8 cellular contexts compared by ENCODE assay signal in the genomic region with DNA sequence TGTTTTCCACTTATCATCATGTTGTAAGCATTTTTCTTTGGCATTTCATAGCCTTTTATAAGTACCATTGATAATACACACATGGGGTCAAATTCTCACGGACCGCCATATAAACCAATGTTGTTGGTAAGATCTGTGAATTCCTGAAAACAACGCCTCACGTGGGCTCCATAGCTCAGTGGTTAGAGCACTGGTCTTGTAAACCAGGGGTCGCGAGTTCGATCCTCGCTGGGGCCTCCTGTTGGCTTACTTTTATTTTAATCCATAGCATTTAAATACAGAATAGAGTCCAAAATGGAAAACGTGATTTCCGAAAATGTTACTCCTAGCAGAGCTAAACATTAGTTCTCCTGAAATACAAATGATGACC.
DNase-seq lines count a peak whose midpoint lies in the region; ATAC-seq, FAIRE-seq and TF ChIP-seq lines count a peak whose summit lies in the region.

No MANE protein-coding gene starts in this region.

- intact Hi-C loops in head of caudate nucleus (cut with DNase I), result loop anchor here (2.0 to 10.0 kb wide), 2 partner anchors 170 to 250 kb away; partner anchors contain the start of genes AIDA and BROX
- intact Hi-C loops in posterior cingulate gyrus (cut with DNase I), result loop anchor here (1.0 to 5.0 kb wide), 3 partner anchors 169 to 723 kb away; partner anchors contain the start of gene DUSP10
- intact Hi-C loops in upper lobe of right lung (cut with DNase I), result loop anchor here (5.0 kb wide), 1 partner anchor 167 kb away; no protein-coding TSS in a partner anchor

- peaks cover 23% of the 10 kb centered on the region for H3K4me1 Mint-ChIP-seq in activated naive CD4-positive, alpha-beta T cell treated with anti-CD3 and anti-CD28 coated beads, Interleukin-2, amount 50 U/mL, for 24 hours

- no peak for TF ChIP-seq CTCF in BE2C (IDR thresholded peaks at IDR 0.05; ENCODE audit: low read depth, low read length)
- TF ChIP-seq CTCF in upper lobe of right lung (IDR thresholded peaks at IDR 0.05), result no peak

- no peaks in the 10 kb centered on the region for H3K27me3 Mint-ChIP-seq in activated naive CD4-positive, alpha-beta T cell treated with anti-CD3 and anti-CD28 coated beads, Interleukin-2, amount 50 U/mL, for 24 hours

- peak overlapping the region; percentile 96 for H3K27ac Mint-ChIP-seq in activated naive CD4-positive, alpha-beta T cell treated with anti-CD3 and anti-CD28 coated beads, Interleukin-2, amount 50 U/mL, for 24 hours

- no peaks in the 10 kb centered on the region for H3K36me3 Mint-ChIP-seq in activated naive CD4-positive, alpha-beta T cell treated with anti-CD3 and anti-CD28 coated beads, Interleukin-2, amount 50 U/mL, for 24 hours

- peak overlapping the region; percentile 87 for H3K4me3 Mint-ChIP-seq in activated naive CD4-positive, alpha-beta T cell treated with anti-CD3 and anti-CD28 coated beads, Interleukin-2, amount 50 U/mL, for 24 hours

- H3K36me3 ChIP-seq in BE2C (no peaks in the 10 kb centered on the region), upper lobe of right lung (no peaks in the 10 kb centered on the region)

- no peaks in the 10 kb centered on the region for H3K9me3 Mint-ChIP-seq in activated naive CD4-positive, alpha-beta T cell treated with anti-CD3 and anti-CD28 coated beads, Interleukin-2, amount 50 U/mL, for 24 hours

- peak overlapping the region; percentile 90 for H3K27ac ChIP-seq in upper lobe of right lung

- H3K4me1 ChIP-seq in BE2C, result no peaks in the 10 kb centered on the region
- H3K4me1 ChIP-seq in upper lobe of right lung, result no peaks in the 10 kb centered on the region

- ATAC-seq in GM19455 (IDR thresholded peaks at IDR 0.05; ENCODE audit: unreplicated experiment), result peak; percentile 27
- ATAC-seq in upper lobe of right lung, result peak; percentile 16

- in situ Hi-C loops in SK-MEL-5 (cut with HindIII; ENCODE audit: low pct_unique_long_range_greater_than_20kb, low sequenced_read_pairs), result no loop called here

- H3K4me3 ChIP-seq in BE2C (ENCODE audit: low read depth, low read length), result peak overlapping the region; percentile 68
- H3K4me3 ChIP-seq in upper lobe of right lung, result peak overlapping the region; percentile 56

- H3K9me3 ChIP-seq in BE2C (no peaks in the 10 kb centered on the region), upper lobe of right lung (no peaks in the 10 kb centered on the region)

- DNase-seq in BE2C (peak; percentile 78), HTR-8/SVneo (ENCODE audit: insufficient read length, low spot score) (peak; percentile 29), SK-MEL-5 (ENCODE audit: low read depth, low spot score) (peak; percentile 83), head of caudate nucleus (peak; percentile 17 to 83 (median 55)), posterior cingulate gyrus (peak in 7 of 10 donors; percentile 36 to 88 (median 45)), upper lobe of right lung (peak; percentile 76)

- H3K27me3 ChIP-seq in BE2C, result no peaks in the 10 kb centered on the region
- no peaks in the 10 kb centered on the region for H3K27me3 ChIP-seq in upper lobe of right lung

- no peak for FAIRE-seq in HTR-8/SVneo (lab: Jason Lieb, UNC)

Comparison
In these comparisons a context has a peak if more than half of its experiments do, and no peak if none do; other contexts are left out.
1. Peak in every context shown above with its lines: DNase-seq, ATAC-seq, H3K4me3 ChIP-seq and H3K27ac ChIP-seq.
2. DNase-seq: peak in every context shown above with its lines; median percentile 83 in SK-MEL-5; 78 in BE2C; 76 in upper lobe of right lung; 55 in head of caudate nucleus; 45 in posterior cingulate gyrus; 29 in HTR-8/SVneo.